ENCODE assay signal across 8 cellular contexts in genomic region chr5:40834391-40834848, GRCh38. TPM values are rescaled to one million over a fixed set of nuclear protein-coding genes. Genes with fewer than 3 reads are reported as not detected.
DNase-seq lines count a peak whose midpoint lies in the region; ATAC-seq and TF ChIP-seq lines count a peak whose summit lies in the region.

No MANE protein-coding gene starts in this region.

- no peak for TF ChIP-seq RAD21 in SK-N-SH (IDR thresholded peaks at IDR 0.05; ENCODE audit: low read length)

- CTCF ChIA-PET in SK-N-SH (lab: Yijun Ruan, JAX) (interaction anchor here (1.4 kb wide), 2 partner anchors 36 to 52 kb away, joined by 3 read pairs; partner anchors contain the start of gene PRKAA1), T-cell (lab: Charles Lee) (interaction anchor here in 1 of 2 donors (0.8 to 2.3 kb wide), 2 partner anchors 36 to 1254 kb away, joined by 4 to 8 read pairs; partner anchors contain the start of gene PRKAA1)

- POLR2A ChIA-PET in SK-N-SH (lab: Yijun Ruan, JAX): interaction anchor here (1.0 to 3.4 kb wide), 4 partner anchors 10 to 37 kb away, joined by 3 to 23 read pairs (median 6); partner anchors contain the start of gene PRKAA1
- POLR2A ChIA-PET in T-cell (lab: Charles Lee): interaction anchor here (0.5 to 1.0 kb wide), 6 partner anchors 36 to 883 kb away, joined by 3 to 4 read pairs (median 3); partner anchors contain the start of gene PRKAA1 (in 1 of the 2)

- under 1% methylated on average over 21 of the region's 21 CpGs for WGBS in SK-N-SH (ENCODE audit: low lambda C conversion rate)

- H3K4me1 Mint-ChIP-seq in T-cell (peaks cover 46 to 53% (median 53%) of the 10 kb centered on the region in 3 donors), memory B cell (peaks cover 24% of the 10 kb centered on the region)

- H3K27ac ChIP-seq in SK-N-SH (ENCODE audit: low read depth in 2 of 2, low read length in 1 of 2): peak overlapping the region; percentile 96 to 97
- H3K27ac ChIP-seq in tibial artery: peak overlapping the region; percentile 93 to 94

- DNase-seq in SK-N-SH: no peak
- DNase-seq in T-cell: peak in 33 of 34 experiments; percentile 19 to 84 (median 73)
- DNase-seq in central memory CD4-positive, alpha-beta T cell: peak; percentile 80
- DNase-seq in memory B cell (ENCODE audit: low spot score in 2 of 2): peak; percentile 17 to 30
- DNase-seq in tibial artery: no peak

- H3F3A ChIP-seq in SK-N-SH (replicated peaks; ENCODE audit: insufficient read depth): peaks cover 43% of the 10 kb centered on the region

- peak overlapping the region; percentile 97 to 98 for H3K27ac Mint-ChIP-seq in T-cell
- H3K27ac Mint-ChIP-seq in memory B cell: peak overlapping the region; percentile 95

- H3K9me2 ChIP-seq in SK-N-SH: no peaks in the 10 kb centered on the region

- H3K36me3 Mint-ChIP-seq in T-cell: peaks cover 52% of the 10 kb centered on the region
- peaks cover 20% of the 10 kb centered on the region for H3K36me3 Mint-ChIP-seq in memory B cell

- no peaks in the 10 kb centered on the region for H3K27me3 ChIP-seq in SK-N-SH (ENCODE audit: insufficient read depth)
- no peaks in the 10 kb centered on the region for H3K27me3 ChIP-seq in tibial artery

- TF ChIP-seq CTCF in SK-N-SH (IDR thresholded peaks at IDR 0.05) (no peak), tibial artery (IDR thresholded peaks at IDR 0.05) (no peak)

- TF ChIP-seq EP300 in SK-N-SH (IDR thresholded peaks at IDR 0.05; ENCODE audit: borderline replicate concordance in 1 of 2, low read depth in 1 of 2, low read length in 1 of 2): no peak

- peaks cover 47% of the 10 kb centered on the region for H4K20me1 ChIP-seq in SK-N-SH (ENCODE audit: insufficient read depth)

- no peaks in the 10 kb centered on the region for H3K9me3 ChIP-seq in SK-N-SH
- H3K9me3 ChIP-seq in tibial artery: no peaks in the 10 kb centered on the region

- peak overlapping the region; percentile 99 for H3K9ac ChIP-seq in SK-N-SH

- H3K4me3 Mint-ChIP-seq in T-cell: peak overlapping the region; percentile 87 to 99 (median 97)
- peak overlapping the region; percentile 97 for H3K4me3 Mint-ChIP-seq in memory B cell

- ATAC-seq in SK-N-SH treated with all-trans-retinoic acid at 6 μM for 48 hours: no peak
- peak in 3 of 4 experiments; percentile 18 to 72 (median 29) for ATAC-seq in T-cell (replicated peaks in 1 of 4)
- peak; percentile 20 for ATAC-seq in memory B cell (ENCODE audit: low read depth)
- no peak for ATAC-seq in HG02885 (IDR thresholded peaks at IDR 0.05; ENCODE audit: poor library complexity, unreplicated experiment)
- no peak for ATAC-seq in HG03354 (IDR thresholded peaks at IDR 0.05; ENCODE audit: poor library complexity, severe bottlenecking, unreplicated experiment)

- peaks cover 54% of the 10 kb centered on the region for H3K79me2 ChIP-seq in SK-N-SH (ENCODE audit: insufficient read depth)

- H2AFZ ChIP-seq in SK-N-SH (ENCODE audit: low read depth): no peak overlapping the region

- H3K4me1 ChIP-seq in SK-N-SH (ENCODE audit: control insufficient read depth in 1 of 2, insufficient read depth in 2 of 2, low read depth in 1 of 2, low read length in 1 of 2) (peaks cover 13 to 24% of the 10 kb centered on the region in 2 experiments; a peak in 3 of 4 replicates), tibial artery (peaks cover 0 to 23% (median 15%) of the 10 kb centered on the region in 4 donors)

- H3K4me2 ChIP-seq in SK-N-SH: peak overlapping the region; percentile 88

- H3K36me3 ChIP-seq in SK-N-SH (replicated peaks in 1 of 2; ENCODE audit: control insufficient read depth in 1 of 2, insufficient read depth in 2 of 2, low read length in 1 of 2): peaks cover 44 to 48% of the 10 kb centered on the region in 2 experiments
- H3K36me3 ChIP-seq in tibial artery: peaks cover 40 to 47% (median 44%) of the 10 kb centered on the region in 3 donors

- peak overlapping the region; percentile 81 to 87 for H3K4me3 ChIP-seq in SK-N-SH (ENCODE audit: low read depth in 2 of 2, low read length in 1 of 2)
- H3K4me3 ChIP-seq in tibial artery: peak overlapping the region; percentile 61 to 64

- H3K9me3 Mint-ChIP-seq in T-cell (no peaks in the 10 kb centered on the region), memory B cell (no peaks in the 10 kb centered on the region)

- intact Hi-C loops in tibial artery (cut with DNase I; ENCODE audit: low total_unique reads): loop anchor here (10.0 kb wide), 1 partner anchor 80 kb away; the partner anchor contains the start of gene TTC33

- H3K27me3 Mint-ChIP-seq in T-cell: no peaks in the 10 kb centered on the region
- H3K27me3 Mint-ChIP-seq in memory B cell: no peaks in the 10 kb centered on the region

TF ChIP-seq in SK-N-SH, 30 proteins besides CTCF, POLR2A, EP300 and RAD21:
- no peak for TF ChIP-seq MXI1 (IDR thresholded peaks at IDR 0.05; ENCODE audit: low read depth, low read length)

TF ChIP-seq in SK-N-SH treated with all-trans-retinoic acid at 6 μM for 48 hours, 23 proteins besides CTCF, POLR2A, EP300 and RAD21:
- TF ChIP-seq OSR1 (CRISPR knock-in tag; IDR thresholded peaks at IDR 0.05): no peak
- TF ChIP-seq ESRRG (CRISPR knock-in tag; IDR thresholded peaks at IDR 0.05): no peak
- TF ChIP-seq CREB5 (CRISPR knock-in tag; IDR thresholded peaks at IDR 0.05; ENCODE audit: low read depth): no peak
- no peak for TF ChIP-seq RARB (CRISPR knock-in tag; IDR thresholded peaks at IDR 0.05)
- TF ChIP-seq ZFP30 (CRISPR knock-in tag; IDR thresholded peaks at IDR 0.05): no peak
- TF ChIP-seq ZC3H10 (CRISPR knock-in tag; IDR thresholded peaks at IDR 0.05): no peak
- TF ChIP-seq TSHZ2 (CRISPR knock-in tag; IDR thresholded peaks at IDR 0.05): no peak
- no peak for TF ChIP-seq POU6F1 (CRISPR knock-in tag; IDR thresholded peaks at IDR 0.05; ENCODE audit: borderline replicate concordance, low read depth)
- TF ChIP-seq ZNF565 (CRISPR knock-in tag; conservative IDR thresholded peaks at IDR 0.05; ENCODE audit: low read depth): no peak
- no peak for TF ChIP-seq ZNF70 (CRISPR knock-in tag; IDR thresholded peaks at IDR 0.05)
TF ChIP-seq in SK-N-SH treated with all-trans-retinoic acid at 6 μM for 48 hours: peak in this region for 0.

RNA-seq across cellular contexts. Expression of gene RPL37, which starts 0.6 kb away (rescaled TPM):
- 297 and 465 TPM in 2 replicates for polyA plus RNA-seq in SK-N-SH (2012; rRNA removed)
- 477 and 1,130 TPM in 2 replicates for polyA plus RNA-seq in SK-N-SH (2012; cell fraction: cytosol; rRNA removed)
- polyA plus RNA-seq in SK-N-SH (2012; cell fraction: nucleus; rRNA removed): 230 and 235 TPM in 2 replicates
- 1,000 to 10,000 TPM; 2,003 to 2,190 (median 2,100) TPM for total RNA-seq in T-cell

RNA-seq across cellular contexts. Expression of gene CARD6, which starts 6.7 kb away (rescaled TPM):
- 0.03 TPM in 2 replicates for polyA plus RNA-seq in SK-N-SH (2012; rRNA removed)
- polyA plus RNA-seq in SK-N-SH (2012; cell fraction: cytosol; rRNA removed): 0.04 and 0.05 TPM in 2 replicates
- polyA plus RNA-seq in SK-N-SH (2012; cell fraction: nucleus; rRNA removed): 0.04 TPM in 2 replicates
- total RNA-seq in T-cell: 1 to 10 TPM; 1.3 to 4.3 (median 2.2) TPM

RNA-seq across cellular contexts. Expression of gene PRKAA1, which starts 36.2 kb away (rescaled TPM):
- polyA plus RNA-seq in SK-N-SH (2012; rRNA removed): 23.2 and 34.4 TPM in 2 replicates
- polyA plus RNA-seq in SK-N-SH (2012; cell fraction: cytosol; rRNA removed): 24.4 and 27.7 TPM in 2 replicates
- polyA plus RNA-seq in SK-N-SH (2012; cell fraction: nucleus; rRNA removed): 63.9 and 115 TPM in 2 replicates
- 100 to 1,000 TPM in 2 of 5 donors, 10 to 100 TPM in 3; 92.3 to 112 (median 96.7) TPM for total RNA-seq in T-cell

Comparison
In these comparisons a context has a peak if more than half of its experiments do, and no peak if none do; other contexts are left out.
1. DNase-seq: peak in T-cell (33 of 34), central memory CD4-positive, alpha-beta T cell (single experiment) and memory B cell (2 of 2); none in SK-N-SH (single experiment) and tibial artery (0 of 2).
2. ATAC-seq: peak in T-cell (3 of 4) and memory B cell (single experiment); none in SK-N-SH treated with all-trans-retinoic acid at 6 μM for 48 hours (single experiment), HG02885 (single experiment) and HG03354 (single experiment).